ENCODE assay signal across 20 cellular contexts in the genomic region with DNA sequence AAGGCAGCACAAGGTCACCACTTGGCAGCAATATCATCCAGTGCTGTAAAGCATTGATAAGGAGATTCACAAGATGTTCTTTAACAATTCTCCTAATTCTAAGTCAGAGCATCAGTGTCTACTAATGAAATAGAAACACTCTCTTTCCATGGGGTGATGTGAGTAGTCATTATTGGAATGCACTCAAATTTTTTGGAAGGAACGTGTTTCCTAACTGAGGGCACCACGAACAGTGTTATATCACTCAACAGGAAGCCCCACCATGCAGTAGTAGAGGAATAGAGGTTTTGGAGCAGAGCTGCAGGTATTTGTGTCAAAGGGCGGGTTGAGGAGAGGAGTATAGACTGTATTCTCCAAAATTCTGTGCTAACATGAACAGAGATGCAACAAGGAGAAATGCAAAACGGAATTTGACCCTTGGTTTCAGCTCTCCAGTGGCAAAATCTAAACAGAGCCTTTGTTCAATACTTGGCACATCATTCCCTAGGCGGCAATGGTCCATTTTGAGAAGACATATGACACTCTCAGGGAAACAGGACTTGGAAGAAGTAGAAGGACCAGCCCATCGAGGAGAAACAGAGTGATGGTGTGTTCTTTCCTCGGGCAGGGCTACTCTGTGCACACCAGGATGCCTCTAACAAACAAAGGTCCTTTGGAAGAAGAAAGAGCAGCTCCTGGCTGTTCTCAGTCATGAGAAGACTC.
A peak's percentile ranks its signal among the peaks of the same experiment; 100 is the strongest.
DNase-seq lines count a peak whose midpoint lies in the region; ATAC-seq and TF ChIP-seq lines count a peak whose summit lies in the region.
"Had no signal": no experiment of that assay in that cellular context is flagged by ENCODE, and none has a peak within 500 bp of the region (broad histone marks: within the 10 kb centered on the region; RNA-seq: fewer than 3 reads in every experiment).

No MANE protein-coding gene starts in this region.

- H3K4me1 ChIP-seq in GM23248 (ENCODE audit: insufficient read depth) = peaks cover 10% of the 10 kb centered on the region
- H3K4me1 ChIP-seq: sigmoid colon had no signal

- H3K4me3 ChIP-seq in GM23248 (no peak overlapping the region), cardiac fibroblast (replicated peaks in 1 of 2; ENCODE audit: low read depth in 2 of 2, low read length in 2 of 2) (no peak overlapping the region)
- H3K4me3 ChIP-seq: BLaER1 treated with 17β-estradiol and CSF1 and Interleukin-3, amounts not matched to agents 10 nM and 100 nM; hepatocyte; K562; sigmoid colon had no signal

- H3K4me2 ChIP-seq in GM23248 (ENCODE audit: unreplicated experiment) = no peak overlapping the region
- H3K4me2 ChIP-seq: BLaER1 treated with 17β-estradiol and CSF1 and Interleukin-3, amounts not matched to agents 10 nM and 100 nM; hepatocyte had no signal

- no peaks in the 10 kb centered on the region for H3K27me3 ChIP-seq in GM23248 (replicated peaks; ENCODE audit: insufficient read depth)
- H3K27me3 ChIP-seq: BLaER1 treated with 17β-estradiol and CSF1 and Interleukin-3, amounts not matched to agents 10 nM and 100 nM; hepatocyte; sigmoid colon had no signal

- no peaks in the 10 kb centered on the region for H4K20me1 ChIP-seq in GM23248 (ENCODE audit: insufficient read depth)
- H4K20me1 ChIP-seq: BLaER1 treated with 17β-estradiol and CSF1 and Interleukin-3, amounts not matched to agents 10 nM and 100 nM had no signal

- TF ChIP-seq CTCF in cardiac fibroblast (IDR thresholded peaks at IDR 0.05; ENCODE audit: low read depth, low read length) = no peak

- H2AFZ ChIP-seq in GM23248 = no peak overlapping the region
- H2AFZ ChIP-seq: hepatocyte had no signal

- no peak overlapping the region for H3K9ac ChIP-seq in GM23248
- H3K9ac ChIP-seq: BLaER1 treated with 17β-estradiol and CSF1 and Interleukin-3, amounts not matched to agents 10 nM and 100 nM had no signal

- no peaks in the 10 kb centered on the region for H3K9me3 ChIP-seq in GM23248 (ENCODE audit: low read depth)
- H3K9me3 ChIP-seq: sigmoid colon had no signal

- H3K79me2 ChIP-seq in GM23248 (ENCODE audit: insufficient read depth) = no peaks in the 10 kb centered on the region
- H3K79me2 ChIP-seq: hepatocyte had no signal

- H3K36me3 ChIP-seq in GM23248 (ENCODE audit: low read depth) = no peaks in the 10 kb centered on the region
- H3K36me3 ChIP-seq: BLaER1 treated with 17β-estradiol and CSF1 and Interleukin-3, amounts not matched to agents 10 nM and 100 nM; sigmoid colon had no signal

- H3K27ac ChIP-seq in GM23248 = no peak overlapping the region
- H3K27ac ChIP-seq: BLaER1 treated with 17β-estradiol and CSF1 and Interleukin-3, amounts not matched to agents 10 nM and 100 nM; epithelial cell of prostate; hepatocyte; sigmoid colon had no signal

- no peaks in the 10 kb centered on the region; the same call in 1 of the 2 replicates for H3K9me2 ChIP-seq in GM23248 (ENCODE audit: insufficient read depth)

- 59 to 62% methylated on average over 7 of the region's 7 CpGs for WGBS in GM23248 (ENCODE audit: low coverage in 1 of 2, low lambda C conversion rate in 2 of 2, missing lambda C conversion rate in 2 of 2), 2 experiments

- DNase-seq in GM23248 (peak; percentile 68), cardiac fibroblast (ENCODE audit: low read depth in 2 of 2) (peak; percentile 7 to 58), hypothalamus (lab: John Stamatoyannopoulos, UW) (peak in 31 of 51 donors; percentile 2 to 80 (median 15)), superior temporal gyrus (ENCODE audit: extremely low spot score) (peak; percentile 88), cortex of kidney (lab: John Stamatoyannopoulos, UW) (no peak), SIG-M5 treated with dmso at 0.1 percent for 504 hours (lab: John Stamatoyannopoulos, UW; ENCODE audit: unreplicated experiment) (no peak)
- DNase-seq: activated CD4-positive, alpha-beta T cell treated with anti-CD3 and anti-CD28 coated beads, Interleukin-2, amount 10 ng/mL, durations not matched to agents 7 days and 5 days; activated naive CD4-positive, alpha-beta T cell; dermis blood vessel endothelial cell; GOT3; kidney glomerular epithelial cell; NCI-H1105 treated with DMSO at 0.1 percent for 48 hours; NCI-H2171 treated with DMSO at 0.1 percent for 48 hours; sigmoid colon; SW 1271 had no signal

- in situ Hi-C loops in GM23248 (cut with MboI) = no loop called here

- H3F3A ChIP-seq in GM23248 (ENCODE audit: insufficient read depth) = 0 out of 2 replicates have a peak, but pooled peaks cover 10% of the 10 kb centered on the region

- ATAC-seq in HG02970 (IDR thresholded peaks at IDR 0.05; ENCODE audit: low FRiP score, unreplicated experiment) = no peak
- ATAC-seq: K562 had no signal

Comparison
In these comparisons a context has a peak if more than half of its experiments do, and no peak if none do; other contexts are left out.
1. DNase-seq: peak in GM23248 (single experiment), cardiac fibroblast (2 of 2), hypothalamus (31 of 51) and superior temporal gyrus (single experiment); none in cortex of kidney (single experiment) and SIG-M5 treated with dmso at 0.1 percent for 504 hours (single experiment).